Comparison of ENCODE assay signal across 10 cellular contexts in genomic region chr1:200226268-200226968, GRCh38.
DNase-seq lines count a peak whose midpoint lies in the region; ATAC-seq and TF ChIP-seq lines count a peak whose summit lies in the region.
"Had no signal": no experiment of that assay in that cellular context is flagged by ENCODE, and none has a peak within 500 bp of the region (broad histone marks: within the 10 kb centered on the region; RNA-seq: fewer than 3 reads in every experiment).

No MANE protein-coding gene starts in this region.

- peak overlapping the region; percentile 16 for H3K27ac Mint-ChIP-seq in activated CD4-positive, alpha-beta T cell treated with anti-CD3 and anti-CD28 coated beads, Interleukin-2, amount 10 ng/mL, durations not matched to agents 24 days and 14 days
- H3K27ac Mint-ChIP-seq: type B pancreatic cell had no signal

- H3K4me3 Mint-ChIP-seq in activated CD4-positive, alpha-beta T cell treated with anti-CD3 and anti-CD28 coated beads, Interleukin-2, amount 10 ng/mL, durations not matched to agents 24 days and 14 days: peak overlapping the region; percentile 15
- H3K4me3 Mint-ChIP-seq: type B pancreatic cell had no signal

- in situ Hi-C loops in GM13977 (cut with MboI; ENCODE audit: low pct_unique_long_range_greater_than_20kb, low sequenced_read_pairs, unreplicated experiment): no loop called here

- no peaks in the 10 kb centered on the region for H3K9me3 Mint-ChIP-seq in activated CD4-positive, alpha-beta T cell treated with anti-CD3 and anti-CD28 coated beads, Interleukin-2, amount 10 ng/mL, durations not matched to agents 24 days and 14 days
- H3K9me3 Mint-ChIP-seq: type B pancreatic cell had no signal

- no peaks in the 10 kb centered on the region for H3K36me3 Mint-ChIP-seq in activated CD4-positive, alpha-beta T cell treated with anti-CD3 and anti-CD28 coated beads, Interleukin-2, amount 10 ng/mL, durations not matched to agents 24 days and 14 days (ENCODE audit: low read depth)
- H3K36me3 Mint-ChIP-seq: type B pancreatic cell had no signal

- TF ChIP-seq CTCF in fibroblast of villous mesenchyme (IDR thresholded peaks at IDR 0.05; ENCODE audit: insufficient read depth, low read depth, low read length) (no peak), GM13977 (IDR thresholded peaks at IDR 0.05; ENCODE audit: extremely low read depth, insufficient read depth, missing control alignments) (no peak)

- H3K4me3 ChIP-seq in fibroblast of villous mesenchyme (ENCODE audit: low read depth, low read length): no peak overlapping the region

- H3K27me3 Mint-ChIP-seq in activated CD4-positive, alpha-beta T cell treated with anti-CD3 and anti-CD28 coated beads, Interleukin-2, amount 10 ng/mL, durations not matched to agents 24 days and 14 days: peaks cover 19% of the 10 kb centered on the region

- peaks cover 21% of the 10 kb centered on the region for H3K4me1 Mint-ChIP-seq in activated CD4-positive, alpha-beta T cell treated with anti-CD3 and anti-CD28 coated beads, Interleukin-2, amount 10 ng/mL, durations not matched to agents 24 days and 14 days

- peak; percentile 11 for DNase-seq in NCI-H510A treated with DMSO at 0.1 percent for 48 hours (lab: John Stamatoyannopoulos, UW)
- DNase-seq in NCI-H510A (lab: John Stamatoyannopoulos, UW): no peak
- peak; percentile 71 for DNase-seq in activated CD4-positive, alpha-beta T cell treated with anti-CD3 and anti-CD28 coated beads, Interleukin-2, amount 10 ng/mL, durations not matched to agents 24 days and 14 days
- DNase-seq in fibroblast of villous mesenchyme (ENCODE audit: low read depth): peak; percentile 13
- DNase-seq in stimulated activated CD4-positive, alpha-beta T cell treated with anti-CD3 and anti-CD28 coated beads, TNF-alpha, amount 100 ng/mL, for 4 hours (ENCODE audit: low read depth in 3 of 3): peak; percentile 6 to 9 (median 8)
- DNase-seq in HuH-7 (ENCODE audit: low spot score): no peak
- DNase-seq in GM13977 (ENCODE audit: low spot score): no peak
- DNase-seq: right cardiac atrium had no signal

- ATAC-seq in GM18873 (IDR thresholded peaks at IDR 0.05; ENCODE audit: low FRiP score, unreplicated experiment): no peak
- ATAC-seq: right cardiac atrium had no signal

- intact Hi-C loops in activated CD4-positive, alpha-beta T cell treated with anti-CD3 and anti-CD28 coated beads, Interleukin-2, amount 10 ng/mL, durations not matched to agents 24 days and 14 days (cut with micrococcal nuclease): no loop called here

Comparison
In these comparisons a context has a peak if more than half of its experiments do, and no peak if none do; other contexts are left out.
1. DNase-seq: peak in NCI-H510A treated with DMSO at 0.1 percent for 48 hours (single experiment), activated CD4-positive, alpha-beta T cell treated with anti-CD3 and anti-CD28 coated beads, Interleukin-2, amount 10 ng/mL, durations not matched to agents 24 days and 14 days (single experiment), fibroblast of villous mesenchyme (single experiment) and stimulated activated CD4-positive, alpha-beta T cell treated with anti-CD3 and anti-CD28 coated beads, TNF-alpha, amount 100 ng/mL, for 4 hours (3 of 3); none in NCI-H510A (single experiment), HuH-7 (single experiment) and GM13977 (single experiment).